In genomic region chr15:73990250-73991005, GRCh38 we compare ENCODE assay signal across 8 cellular contexts. TPM values are rescaled to one million over a fixed set of nuclear protein-coding genes. Genes with fewer than 3 reads are reported as not detected.
DNase-seq lines count a peak whose midpoint lies in the region; ATAC-seq and TF ChIP-seq lines count a peak whose summit lies in the region.

No MANE protein-coding gene starts in this region.

- H3F3A ChIP-seq in OCI-LY1 (ENCODE audit: insufficient read depth, low read length): no peaks in the 10 kb centered on the region

- CTCF ChIA-PET in Caco-2 (lab: Charles Lee): interaction anchor here (1.0 kb wide), 2 partner anchors 17 kb away, joined by 3 to 5 read pairs; no protein-coding TSS in a partner anchor
- CTCF ChIA-PET in HEK293T (lab: Yijun Ruan, JAX): interaction anchor here (2.3 kb wide), 1 partner anchor 17 kb away, joined by 9 read pairs; no protein-coding TSS in a partner anchor

- no peaks in the 10 kb centered on the region for H3K27me3 ChIP-seq in Caco-2 (replicated peaks; ENCODE audit: control insufficient read depth, insufficient read depth, low read length)
- H3K27me3 ChIP-seq in OCI-LY1 (ENCODE audit: insufficient read depth, low read length): no peaks in the 10 kb centered on the region
- no peaks in the 10 kb centered on the region for H3K27me3 ChIP-seq in sigmoid colon

- no peaks in the 10 kb centered on the region for H3K27me3 Mint-ChIP-seq in Caco-2 (ENCODE audit: insufficient read depth, unreplicated experiment)

- H3K36me3 Mint-ChIP-seq in Caco-2 (ENCODE audit: insufficient read depth, unreplicated experiment): peaks cover 6% of the 10 kb centered on the region

- H3K36me3 ChIP-seq in Caco-2 (ENCODE audit: control insufficient read depth, insufficient read depth, low read length) (no peaks in the 10 kb centered on the region), OCI-LY1 (ENCODE audit: insufficient read depth, low read length) (peaks cover 2% of the 10 kb centered on the region; the same call in 1 of the 2 replicates), sigmoid colon (peaks cover 0 to 21% (median 0%) of the 10 kb centered on the region in 4 donors)

- TF ChIP-seq CTCF in Caco-2 (IDR thresholded peaks at IDR 0.05; ENCODE audit: insufficient read depth in 1 of 2, low read depth in 1 of 2, low read length in 1 of 2, severe bottlenecking in 1 of 2, unreplicated experiment in 1 of 2): no peak
- TF ChIP-seq CTCF in OCI-LY1 (IDR thresholded peaks at IDR 0.05; ENCODE audit: low read length): no peak
- no peak for TF ChIP-seq CTCF in sigmoid colon (IDR thresholded peaks at IDR 0.05)

- no peak overlapping the region for H3K27ac Mint-ChIP-seq in Caco-2 (ENCODE audit: unreplicated experiment)

- DNase-seq in Caco-2: no peak
- no peak for DNase-seq in epithelial cell of prostate (ENCODE audit: low read depth, low spot score)
- DNase-seq in sigmoid colon: peak; percentile 64
- no peak for DNase-seq in NAMALWA (ENCODE audit: low spot score)
- DNase-seq in HEK293T (ENCODE audit: extremely low spot score): no peak
- DNase-seq in anterior cingulate cortex (lab: John Stamatoyannopoulos, UW): no peak

- H3K4me1 Mint-ChIP-seq in Caco-2 (ENCODE audit: low read depth, unreplicated experiment): peaks cover 18% of the 10 kb centered on the region

- no peaks in the 10 kb centered on the region for H3K9me3 Mint-ChIP-seq in Caco-2 (ENCODE audit: unreplicated experiment)

- BruUV-seq in Caco-2 (replicated peaks; lab: Mats Ljungman, UMichigan): TSS peak; percentile 15

- H3K27ac ChIP-seq in OCI-LY1 (ENCODE audit: low read depth, low read length, poor library complexity, severe bottlenecking) (no peak overlapping the region), epithelial cell of prostate (peak overlapping the region; percentile 76), sigmoid colon (peak overlapping the region; percentile 84 to 95 (median 88))

- H3K4me2 ChIP-seq in OCI-LY1 (ENCODE audit: low read length): peak overlapping the region; percentile 87; the same call in 1 of the 2 replicates

- no peaks in the 10 kb centered on the region for H3K9me2 ChIP-seq in OCI-LY1 (ENCODE audit: low read depth, low read length)

- no peak overlapping the region for H2AFZ ChIP-seq in OCI-LY1 (ENCODE audit: low read length)

- no peak for TF ChIP-seq POLR2A in sigmoid colon (IDR thresholded peaks at IDR 0.05)

- H3K4me3 Mint-ChIP-seq in Caco-2 (ENCODE audit: unreplicated experiment): no peak overlapping the region

- no peak overlapping the region for H3K9ac ChIP-seq in OCI-LY1 (ENCODE audit: low read length)

- POLR2A ChIA-PET in Caco-2 (lab: Charles Lee) (no interaction called here), HEK293T (lab: Yijun Ruan, JAX) (interaction anchor here (0.6 to 1.2 kb wide), 2 partner anchors 16 to 63 kb away, joined by 3 read pairs; no protein-coding TSS in a partner anchor)

- no peak for TF ChIP-seq EP300 in sigmoid colon (IDR thresholded peaks at IDR 0.05)

- H3K4me3 ChIP-seq in Caco-2 (ENCODE audit: low read depth, low read length) (no peak overlapping the region), OCI-LY1 (ENCODE audit: low read depth, low read length, poor library complexity, severe bottlenecking) (no peak overlapping the region), sigmoid colon (peak overlapping the region in 1 of 4 donors; percentile 91)

- WGBS in sigmoid colon, 2 donors: 68 to 78% methylated on average over 9 of the region's 9 CpGs

- H3K4me1 ChIP-seq in Caco-2: peaks cover 4% of the 10 kb centered on the region; the same call in 1 of the 2 replicates
- H3K4me1 ChIP-seq in OCI-LY1 (ENCODE audit: insufficient read depth, low read length, severe bottlenecking): peaks cover 31% of the 10 kb centered on the region
- H3K4me1 ChIP-seq in sigmoid colon: peaks cover 0 to 74% (median 65%) of the 10 kb centered on the region in 4 donors

- no peaks in the 10 kb centered on the region for H4K20me1 ChIP-seq in OCI-LY1 (ENCODE audit: insufficient read depth, low read length)

- ATAC-seq in GM18858 (IDR thresholded peaks at IDR 0.05; ENCODE audit: unreplicated experiment): no peak

- intact Hi-C loops in Caco-2 (cut with micrococcal nuclease; ENCODE audit: unreplicated experiment) (loop anchor here (5.0 kb wide), 1 partner anchor 47 kb away; no protein-coding TSS in a partner anchor), sigmoid colon (cut with DNase I) (loop anchor here (5.0 to 10.0 kb wide), 3 partner anchors 57 to 1516 kb away; partner anchors contain the start of genes ARIH1 and SIN3A)

- no peaks in the 10 kb centered on the region for H3K9me3 ChIP-seq in Caco-2
- H3K9me3 ChIP-seq in OCI-LY1 (ENCODE audit: low read length): no peaks in the 10 kb centered on the region
- no peaks in the 10 kb centered on the region for H3K9me3 ChIP-seq in sigmoid colon

- 0 out of 2 replicates have a peak, but pooled peaks cover 4% of the 10 kb centered on the region for H3K79me2 ChIP-seq in OCI-LY1 (ENCODE audit: insufficient read depth, low read length)

TF ChIP-seq in HEK293T, 16 proteins besides CTCF, POLR2A, EP300 and RAD21:
- TF ChIP-seq SP1 (IDR thresholded peaks at IDR 0.05): no peak
- no peak for TF ChIP-seq ZNF384 (IDR thresholded peaks at IDR 0.05)
- no peak for TF ChIP-seq NFRKB (IDR thresholded peaks at IDR 0.05)
TF ChIP-seq in HEK293T: peak in this region for 0.

RNA-seq across cellular contexts. Expression of gene STOML1, which starts 1.7 kb away (rescaled TPM):
- total RNA-seq in Caco-2 (2022): 7.6 TPM in 2 replicates
- total RNA-seq in sigmoid colon: 10 to 100 TPM in 3 of 4 donors, 1 to 10 TPM in 1; 10.0 to 17.8 (median 13.8) TPM
- 10 to 100 TPM in 1 of 3 donors, 1 to 10 TPM in 2; 3.5 to 18.5 (median 4.2) TPM for polyA plus RNA-seq in sigmoid colon

RNA-seq across cellular contexts. Expression of gene PML, which starts 4.1 kb away (rescaled TPM):
- total RNA-seq in Caco-2 (2022) (18.7 and 19.5 TPM in 2 replicates), sigmoid colon (100 to 1,000 TPM in 1 of 4 donors, 10 to 100 TPM in 3; 43.3 to 129 (median 60.0) TPM)
- polyA plus RNA-seq in sigmoid colon: 10 to 100 TPM in 1 of 3 donors, 1 to 10 TPM in 2; 9.6 to 36.4 (median 9.7) TPM
